1 cellular context compared by ENCODE assay signal in genomic region chr18:64720781-64721464, GRCh38.
A peak's percentile ranks its signal among the peaks of the same experiment; 100 is the strongest.
TF ChIP-seq lines count a peak whose summit lies in the region.

No MANE protein-coding gene starts in this region.

TF ChIP-seq in HepG2, 621 proteins besides CTCF, POLR2A, EP300 and RAD21 (continued from another document and continues in another):
- TF ChIP-seq AHDC1 (CRISPR knock-in tag; IDR thresholded peaks at IDR 0.05; ENCODE audit: borderline replicate concordance): peak; percentile 45; the same call in 1 of the 2 replicates
- no peak for TF ChIP-seq ZNF792 (CRISPR knock-in tag; IDR thresholded peaks at IDR 0.05)
- no peak for TF ChIP-seq ZNF12 (CRISPR knock-in tag; IDR thresholded peaks at IDR 0.05)
- TF ChIP-seq ARID5B (CRISPR knock-in tag; IDR thresholded peaks at IDR 0.05): peak; percentile 24; the same call in 1 of the 2 replicates
- no peak for TF ChIP-seq ZNF720 (CRISPR knock-in tag; IDR thresholded peaks at IDR 0.05)
- no peak for TF ChIP-seq ZSCAN29 (CRISPR knock-in tag; conservative IDR thresholded peaks at IDR 0.05)
- TF ChIP-seq BRF2 (CRISPR knock-in tag; IDR thresholded peaks at IDR 0.05): no peak
- no peak for TF ChIP-seq ZNF33A (CRISPR knock-in tag; IDR thresholded peaks at IDR 0.05; ENCODE audit: borderline replicate concordance)
- TF ChIP-seq PHF5A (CRISPR knock-in tag; IDR thresholded peaks at IDR 0.05; ENCODE audit: low read depth, unreplicated experiment): no peak
- no peak for TF ChIP-seq ZMAT5 (CRISPR knock-in tag; IDR thresholded peaks at IDR 0.05; ENCODE audit: borderline replicate concordance, low read depth)
- TF ChIP-seq SOX6 (IDR thresholded peaks at IDR 0.05): no peak
- TF ChIP-seq SOX6 (CRISPR knock-in tag; IDR thresholded peaks at IDR 0.05): no peak
- TF ChIP-seq ZFX (CRISPR knock-in tag; IDR thresholded peaks at IDR 0.05; ENCODE audit: low read depth): no peak
- TF ChIP-seq IRF2 (CRISPR knock-in tag; IDR thresholded peaks at IDR 0.05): no peak
- no peak for TF ChIP-seq ZBTB37 (CRISPR knock-in tag; IDR thresholded peaks at IDR 0.05)
- TF ChIP-seq TOE1 (CRISPR knock-in tag; IDR thresholded peaks at IDR 0.05): no peak
- TF ChIP-seq KLF15 (CRISPR knock-in tag; IDR thresholded peaks at IDR 0.05; ENCODE audit: borderline replicate concordance): no peak
- TF ChIP-seq ZKSCAN8 (CRISPR knock-in tag; IDR thresholded peaks at IDR 0.05; ENCODE audit: borderline replicate concordance): no peak
- no peak for TF ChIP-seq MYNN (CRISPR knock-in tag; IDR thresholded peaks at IDR 0.05; ENCODE audit: low read depth)
- 0 out of 2 replicates have a peak, but pooled peaks have one; percentile 19 for TF ChIP-seq PITX1 (CRISPR knock-in tag; IDR thresholded peaks at IDR 0.05)
- peak; percentile 78; the same call in 1 of the 2 replicates for TF ChIP-seq ZNF441 (CRISPR knock-in tag; IDR thresholded peaks at IDR 0.05; ENCODE audit: borderline replicate concordance)
- TF ChIP-seq MYPOP (CRISPR knock-in tag; IDR thresholded peaks at IDR 0.05): no peak
- TF ChIP-seq MEIS1 (CRISPR knock-in tag; IDR thresholded peaks at IDR 0.05; ENCODE audit: borderline replicate concordance): no peak
- TF ChIP-seq AGO1 (IDR thresholded peaks at IDR 0.05; ENCODE audit: low read depth, low read length, poor library complexity, severe bottlenecking): no peak
- TF ChIP-seq TCF12 (IDR thresholded peaks at IDR 0.05): no peak
- TF ChIP-seq TCF12 (CRISPR knock-in tag; IDR thresholded peaks at IDR 0.05): no peak
- TF ChIP-seq ZNF773 (CRISPR knock-in tag; IDR thresholded peaks at IDR 0.05; ENCODE audit: borderline replicate concordance): no peak
- no peak for TF ChIP-seq ZHX1 (CRISPR knock-in tag; IDR thresholded peaks at IDR 0.05; ENCODE audit: low read depth)
- peak; percentile 79 for TF ChIP-seq TFAP4 (IDR thresholded peaks at IDR 0.05; ENCODE audit: borderline replicate concordance, low read depth)
- no peak for TF ChIP-seq THAP11 (CRISPR knock-in tag; IDR thresholded peaks at IDR 0.05)
- peak; percentile 27; the same call in 1 of the 2 replicates for TF ChIP-seq HDAC2 (CRISPR knock-in tag; IDR thresholded peaks at IDR 0.05)
- no peak for TF ChIP-seq ZNF17 (CRISPR knock-in tag; IDR thresholded peaks at IDR 0.05)
- no peak for TF ChIP-seq CSRNP2 (CRISPR knock-in tag; conservative IDR thresholded peaks at IDR 0.05; ENCODE audit: low read depth)
- TF ChIP-seq FOXA1 (IDR thresholded peaks at IDR 0.05): no peak
- TF ChIP-seq FOXA1 (CRISPR knock-in tag; IDR thresholded peaks at IDR 0.05): peak; percentile 85
- peak; percentile 89 for TF ChIP-seq ZKSCAN5 (CRISPR knock-in tag; IDR thresholded peaks at IDR 0.05)
- TF ChIP-seq ZNF547 (CRISPR knock-in tag; IDR thresholded peaks at IDR 0.05): no peak
- TF ChIP-seq ZNF501 (CRISPR knock-in tag; IDR thresholded peaks at IDR 0.05): 0 out of 2 replicates have a peak, but pooled peaks have one; percentile 23
- no peak for TF ChIP-seq NR1H2 (CRISPR knock-in tag; IDR thresholded peaks at IDR 0.05; ENCODE audit: borderline replicate concordance, low read depth)
- 0 out of 2 replicates have a peak, but pooled peaks have one; percentile 16 for TF ChIP-seq ELF1 (CRISPR knock-in tag; IDR thresholded peaks at IDR 0.05)
- no peak for TF ChIP-seq ZNF235 (CRISPR knock-in tag; IDR thresholded peaks at IDR 0.05; ENCODE audit: borderline replicate concordance)
